ENCODE assay signal across 1 cellular context in genomic region chr14:20613094-20614037, GRCh38.
TF ChIP-seq lines count a peak whose summit lies in the region.

No MANE protein-coding gene starts in this region.

TF ChIP-seq in IMR-90, 13 proteins besides CTCF, POLR2A, EP300 and RAD21 (continued from another document):
- peak; percentile 69 for TF ChIP-seq USF2 (IDR thresholded peaks at IDR 0.05; ENCODE audit: low read depth, low read length)
- peak; percentile 76; the same call in 1 of the 2 replicates for TF ChIP-seq MXI1 (IDR thresholded peaks at IDR 0.05; ENCODE audit: borderline replicate concordance, low read depth, low read length)
- TF ChIP-seq MAZ (IDR thresholded peaks at IDR 0.05; ENCODE audit: borderline replicate concordance, low read depth, low read length): peak; percentile 44; the same call in 1 of the 2 replicates
- peak; percentile 45; the same call in 1 of the 2 replicates for TF ChIP-seq CHD1 (IDR thresholded peaks at IDR 0.05; ENCODE audit: low read depth, low read length)
- no peak for TF ChIP-seq MAFK (IDR thresholded peaks at IDR 0.05; ENCODE audit: low read depth, low read length)
- peak; percentile 93 for TF ChIP-seq BHLHE40 (IDR thresholded peaks at IDR 0.05; ENCODE audit: low read depth, low read length)
- TF ChIP-seq FOS (IDR thresholded peaks at IDR 0.05; ENCODE audit: low read depth, low read length): peak; percentile 86
- TF ChIP-seq SMC3 (IDR thresholded peaks at IDR 0.05; ENCODE audit: low read depth, low read length): no peak
- TF ChIP-seq NFE2L2 (IDR thresholded peaks at IDR 0.05; ENCODE audit: low read depth, low read length): no peak
- peak; percentile 89 for TF ChIP-seq CEBPB (IDR thresholded peaks at IDR 0.05; ENCODE audit: low read depth, low read length)
- TF ChIP-seq, protein P1, sequence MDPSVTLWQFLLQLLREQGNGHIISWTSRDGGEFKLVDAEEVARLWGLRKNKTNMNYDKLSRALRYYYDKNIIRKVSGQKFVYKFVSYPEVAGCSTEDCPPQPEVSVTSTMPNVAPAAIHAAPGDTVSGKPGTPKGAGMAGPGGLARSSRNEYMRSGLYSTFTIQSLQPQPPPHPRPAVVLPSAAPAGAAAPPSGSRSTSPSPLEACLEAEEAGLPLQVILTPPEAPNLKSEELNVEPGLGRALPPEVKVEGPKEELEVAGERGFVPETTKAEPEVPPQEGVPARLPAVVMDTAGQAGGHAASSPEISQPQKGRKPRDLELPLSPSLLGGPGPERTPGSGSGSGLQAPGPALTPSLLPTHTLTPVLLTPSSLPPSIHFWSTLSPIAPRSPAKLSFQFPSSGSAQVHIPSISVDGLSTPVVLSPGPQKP (IDR thresholded peaks at IDR 0.05; ENCODE audit: borderline replicate concordance, low read depth, low read length): no peak
